13 cellular contexts compared by ENCODE assay signal in genomic region chr16:15605869-15606520, GRCh38. TPM values are rescaled to one million over a fixed set of nuclear protein-coding genes. Genes with fewer than 3 reads are reported as not detected.
DNase-seq lines count a peak whose midpoint lies in the region; ATAC-seq, FAIRE-seq and TF ChIP-seq lines count a peak whose summit lies in the region.
"Had no signal": no experiment of that assay in that cellular context is flagged by ENCODE, and none has a peak within 500 bp of the region (broad histone marks: within the 10 kb centered on the region; RNA-seq: fewer than 3 reads in every experiment).

No MANE protein-coding gene starts in this region.

- no peak for FAIRE-seq in D721Med (lab: Jason Lieb, UNC)
- FAIRE-seq: TTC549 had no signal

- H3K4me1 Mint-ChIP-seq in activated naive CD4-positive, alpha-beta T cell treated with anti-CD3 and anti-CD28 coated beads, Interleukin-2, amount 50 U/mL, for 24 hours, result peaks cover 22% of the 10 kb centered on the region
- peaks cover 24% of the 10 kb centered on the region for H3K4me1 Mint-ChIP-seq in activated T-helper 17 cell treated with anti-CD3 and anti-CD28 coated beads, Interleukin-2, amount 50 U/mL, for 72 hours
- H3K4me1 Mint-ChIP-seq in type B pancreatic cell (ENCODE audit: unreplicated experiment), result no peaks in the 10 kb centered on the region

- H3K27me3 Mint-ChIP-seq in activated naive CD4-positive, alpha-beta T cell treated with anti-CD3 and anti-CD28 coated beads, Interleukin-2, amount 50 U/mL, for 24 hours, result no peaks in the 10 kb centered on the region
- no peaks in the 10 kb centered on the region for H3K27me3 Mint-ChIP-seq in activated T-helper 17 cell treated with anti-CD3 and anti-CD28 coated beads, Interleukin-2, amount 50 U/mL, for 72 hours
- H3K27me3 Mint-ChIP-seq in type B pancreatic cell, result no peaks in the 10 kb centered on the region

- no peak for DNase-seq in activated naive CD4-positive, alpha-beta T cell treated with anti-CD3 and anti-CD28 coated beads, Interleukin-2, amount 50 U/mL, for 16 hours
- DNase-seq in left colon, result no peak
- DNase-seq in type B pancreatic cell (ENCODE audit: extremely low spot score, unreplicated experiment), result no peak
- no peak for DNase-seq in D721Med (ENCODE audit: insufficient read length, low spot score)
- DNase-seq in NCI-H187 treated with DMSO at 0.1 percent for 48 hours (lab: John Stamatoyannopoulos, UW), result no peak
- DNase-seq: activated CD8-positive, alpha-beta memory T cell treated with anti-CD3 and anti-CD28 coated beads, Interleukin-2, amount 50 U/mL, for 48 hours; aorta; DMS79; mammary epithelial cell had no signal

- H3K36me3 Mint-ChIP-seq in activated naive CD4-positive, alpha-beta T cell treated with anti-CD3 and anti-CD28 coated beads, Interleukin-2, amount 50 U/mL, for 24 hours, result peaks cover 45% of the 10 kb centered on the region
- peaks cover 100% of the 10 kb centered on the region for H3K36me3 Mint-ChIP-seq in activated T-helper 17 cell treated with anti-CD3 and anti-CD28 coated beads, Interleukin-2, amount 50 U/mL, for 72 hours (ENCODE audit: low read depth)
- H3K36me3 Mint-ChIP-seq in type B pancreatic cell, result peaks cover 34% of the 10 kb centered on the region

- TF ChIP-seq CTCF in type B pancreatic cell (conservative IDR thresholded peaks at IDR 0.05) (no peak), D721Med (IDR thresholded peaks at IDR 0.05; ENCODE audit: insufficient read depth, missing control alignments) (no peak)

- H3K27ac Mint-ChIP-seq in activated naive CD4-positive, alpha-beta T cell treated with anti-CD3 and anti-CD28 coated beads, Interleukin-2, amount 50 U/mL, for 24 hours, result peak overlapping the region; percentile 94
- H3K27ac Mint-ChIP-seq in activated T-helper 17 cell treated with anti-CD3 and anti-CD28 coated beads, Interleukin-2, amount 50 U/mL, for 72 hours, result peak overlapping the region; percentile 88
- peak overlapping the region; percentile 41 for H3K27ac Mint-ChIP-seq in type B pancreatic cell

- no peak overlapping the region for H3K4me3 Mint-ChIP-seq in activated naive CD4-positive, alpha-beta T cell treated with anti-CD3 and anti-CD28 coated beads, Interleukin-2, amount 50 U/mL, for 24 hours
- H3K4me3 Mint-ChIP-seq in activated T-helper 17 cell treated with anti-CD3 and anti-CD28 coated beads, Interleukin-2, amount 50 U/mL, for 72 hours, result no peak overlapping the region
- H3K4me3 Mint-ChIP-seq in type B pancreatic cell, result no peak overlapping the region

- no peaks in the 10 kb centered on the region for H3K9me3 Mint-ChIP-seq in activated naive CD4-positive, alpha-beta T cell treated with anti-CD3 and anti-CD28 coated beads, Interleukin-2, amount 50 U/mL, for 24 hours
- no peaks in the 10 kb centered on the region for H3K9me3 Mint-ChIP-seq in activated T-helper 17 cell treated with anti-CD3 and anti-CD28 coated beads, Interleukin-2, amount 50 U/mL, for 72 hours
- no peaks in the 10 kb centered on the region for H3K9me3 Mint-ChIP-seq in type B pancreatic cell

- no peak for ATAC-seq in activated T-helper 17 cell treated with anti-CD3 and anti-CD28 coated beads, Interleukin-2, amount 50 U/mL, for 72 hours (replicated peaks)
- ATAC-seq in left colon, result peak; percentile 78
- ATAC-seq in GM21526 (IDR thresholded peaks at IDR 0.05; ENCODE audit: low FRiP score, unreplicated experiment), result no peak

- intact Hi-C loops in left colon (cut with DNase I, micrococcal nuclease), result no loop called here

RNA-seq across cellular contexts. Expression of gene MARF1, which starts 37.0 kb away (rescaled TPM):
- total RNA-seq in activated T-helper 17 cell treated with anti-CD3 and anti-CD28 coated beads, Interleukin-2, amount 50 U/mL, for 72 hours, result 100 to 1,000 TPM in 1 of 2 donors, 10 to 100 TPM in 1; 85.0 to 120 TPM
- total RNA-seq in left colon, result 10 to 100 TPM; 54.5 to 85.9 TPM
- total RNA-seq in type B pancreatic cell (ENCODE audit: low replicate concordance), result 54.6 and 75.4 TPM in 2 replicates

RNA-seq across cellular contexts. Expression of gene NDE1, which starts 44.0 kb away (rescaled TPM):
- 100 to 1,000 TPM; 112 to 117 TPM for total RNA-seq in activated T-helper 17 cell treated with anti-CD3 and anti-CD28 coated beads, Interleukin-2, amount 50 U/mL, for 72 hours
- 10 to 100 TPM; 24.8 to 30.9 TPM for total RNA-seq in left colon
- total RNA-seq in type B pancreatic cell (ENCODE audit: low replicate concordance), result 34.9 and 76.4 TPM in 2 replicates

Comparison
In these comparisons a context has a peak if more than half of its experiments do, and no peak if none do; other contexts are left out.
1. H3K27ac Mint-ChIP-seq: peak in every context shown above with its lines; median percentile 94 in activated naive CD4-positive, alpha-beta T cell treated with anti-CD3 and anti-CD28 coated beads, Interleukin-2, amount 50 U/mL, for 24 hours; 88 in activated T-helper 17 cell treated with anti-CD3 and anti-CD28 coated beads, Interleukin-2, amount 50 U/mL, for 72 hours; 41 in type B pancreatic cell.